In genomic region chr6:30327232-30327746, GRCh38 we compare ENCODE assay signal across 8 cellular contexts. TPM values are rescaled to one million over a fixed set of nuclear protein-coding genes. Genes with fewer than 3 reads are reported as not detected.
DNase-seq lines count a peak whose midpoint lies in the region; ATAC-seq, FAIRE-seq and TF ChIP-seq lines count a peak whose summit lies in the region.

No MANE protein-coding gene starts in this region.

- peak overlapping the region; percentile 84 to 95 for H3K4ac ChIP-seq in mesenchymal stem cell (ENCODE audit: low read depth in 1 of 2, low read length in 2 of 2)

- no peak for FAIRE-seq in A549 (lab: Jason Lieb, UNC)

- intact Hi-C loops in vagina (cut with DNase I) = no loop called here

- POLR2A ChIA-PET in A549 (lab: Yijun Ruan, JAX) = interaction anchor here (1.3 to 1.7 kb wide), 2 partner anchors 11 to 17 kb away, joined by 5 read pairs; partner anchors contain the start of gene RPP21

- peak overlapping the region in 1 of 2 experiments; percentile 37 for H3K14ac ChIP-seq in mesenchymal stem cell (ENCODE audit: low read length in 2 of 2)

- no peak overlapping the region for H2BK120ac ChIP-seq in mesenchymal stem cell (ENCODE audit: low read depth, low read length)

- peak overlapping the region; percentile 87 to 90 for H3K18ac ChIP-seq in mesenchymal stem cell (ENCODE audit: low read depth in 1 of 2, low read length in 2 of 2)

- no peak; a peak in 1 of 6 replicates for ATAC-seq in A549
- peak; percentile 1 for ATAC-seq in HG03135 (IDR thresholded peaks at IDR 0.05; ENCODE audit: unreplicated experiment)

- H3K9ac ChIP-seq in mesenchymal stem cell (ENCODE audit: low read length) = peak overlapping the region; percentile 98

- no peak for TF ChIP-seq EP300 in A549 (IDR thresholded peaks at IDR 0.05)

- peaks cover 23% of the 10 kb centered on the region for H3K36me3 Mint-ChIP-seq in brain

- peak overlapping the region in 1 of 2 experiments; percentile 29 for H3K23ac ChIP-seq in mesenchymal stem cell (ENCODE audit: low read length in 2 of 2)

- H3K9me3 ChIP-seq in A549 (no peaks in the 10 kb centered on the region), mesenchymal stem cell (ENCODE audit: control insufficient read depth, low read length) (no peaks in the 10 kb centered on the region), vagina (no peaks in the 10 kb centered on the region)

- H3K27me3 ChIP-seq in mesenchymal stem cell (ENCODE audit: control insufficient read depth in 1 of 2, insufficient read depth in 1 of 2, low read length in 2 of 2) = no peaks in the 10 kb centered on the region
- H3K27me3 ChIP-seq in vagina = no peaks in the 10 kb centered on the region

- 2% methylated on average over 12 of the region's 17 CpGs for WGBS in A549 (ENCODE audit: missing lambda C conversion rate)
- WGBS in mesenchymal stem cell = 21% methylated on average over 5 of the region's 17 CpGs

- TF ChIP-seq RAD21 in A549 (conservative IDR thresholded peaks at IDR 0.05 in 1 of 2, IDR thresholded peaks at IDR 0.05 in 1 of 2) = no peak

- TF ChIP-seq POLR2A in A549 (IDR thresholded peaks at IDR 0.05; ENCODE audit: low read length) (no peak), vagina (IDR thresholded peaks at IDR 0.05) (no peak)

- H3K4me3 ChIP-seq in A549 (peak overlapping the region; percentile 86), mesenchymal stem cell (ENCODE audit: insufficient read depth in 1 of 2, low read depth in 1 of 2, low read length in 2 of 2) (peak overlapping the region; percentile 96 to 99), vagina (peak overlapping the region; percentile 71 to 91)

- H3K79me1 ChIP-seq in mesenchymal stem cell (replicated peaks; ENCODE audit: low read length, poor library complexity, severe bottlenecking) = peaks cover 14% of the 10 kb centered on the region

- H3K36me3 ChIP-seq in mesenchymal stem cell (ENCODE audit: control insufficient read depth in 1 of 2, insufficient read depth in 2 of 2, low read depth in 1 of 2, low read length in 2 of 2) (peaks cover 13 to 32% of the 10 kb centered on the region in 2 experiments), vagina (peaks cover 0 to 30% of the 10 kb centered on the region in 2 donors)

- H2AFZ ChIP-seq in mesenchymal stem cell (ENCODE audit: low read depth, low read length) = peak overlapping the region; percentile 78

- H2BK12ac ChIP-seq in mesenchymal stem cell (ENCODE audit: low read length in 2 of 2) = peak overlapping the region in 1 of 2 experiments; percentile 8

- H3K4me2 ChIP-seq in A549 (peak overlapping the region; percentile 97), mesenchymal stem cell (ENCODE audit: low read length, poor library complexity, severe bottlenecking) (peak overlapping the region; percentile 72)

- no peak overlapping the region for H2AK5ac ChIP-seq in mesenchymal stem cell (ENCODE audit: low read length, severe bottlenecking)

- DNase-seq in A549 (ENCODE audit: low read depth in 1 of 2, low spot score in 1 of 2) = peak in 1 of 2 experiments; percentile 75
- DNase-seq in mesenchymal stem cell = no peak
- DNase-seq in vagina (ENCODE audit: extremely low spot score in 2 of 2) = no peak
- DNase-seq in NCI-H2081 (lab: John Stamatoyannopoulos, UW) = no peak
- DNase-seq in hippocampal formation (lab: John Stamatoyannopoulos, UW) = no peak
- DNase-seq in HCEC 1CT = no peak

- peaks cover 6% of the 10 kb centered on the region for H3K27me3 Mint-ChIP-seq in brain

- H3K27ac ChIP-seq in A549 (peak overlapping the region; percentile 99), mesenchymal stem cell (ENCODE audit: low read length, poor library complexity, severe bottlenecking) (no peak overlapping the region), vagina (peak overlapping the region; percentile 90)

- no peaks in the 10 kb centered on the region for H3K9me3 Mint-ChIP-seq in brain

- H4K8ac ChIP-seq in mesenchymal stem cell (ENCODE audit: low read length) = peak overlapping the region; percentile 96

- peak overlapping the region; percentile 92 to 99 (median 96) for H3K4me3 Mint-ChIP-seq in brain

- TF ChIP-seq CTCF in A549 (IDR thresholded peaks at IDR 0.05) (no peak), brain (conservative IDR thresholded peaks at IDR 0.05) (no peak), vagina (IDR thresholded peaks at IDR 0.05) (no peak)

- peak overlapping the region; percentile 96 to 99 (median 97) for H3K27ac Mint-ChIP-seq in brain

- CTCF ChIA-PET in A549 (lab: Yijun Ruan, JAX) = no interaction called here

- H3K4me1 Mint-ChIP-seq in brain = peaks cover 59% of the 10 kb centered on the region

- H4K91ac ChIP-seq in mesenchymal stem cell (ENCODE audit: low read length) = peak overlapping the region; percentile 78

- H2BK15ac ChIP-seq in mesenchymal stem cell (ENCODE audit: low read depth, poor library complexity, severe bottlenecking) = no peak overlapping the region

- H2BK5ac ChIP-seq in mesenchymal stem cell (ENCODE audit: low read depth, low read length, poor library complexity, severe bottlenecking) = no peak overlapping the region

- H3K4me1 ChIP-seq in A549 = peaks cover 29% of the 10 kb centered on the region
- peaks cover 9% of the 10 kb centered on the region for H3K4me1 ChIP-seq in mesenchymal stem cell (ENCODE audit: control insufficient read depth, insufficient read depth, low read depth, low read length)
- peaks cover 46% of the 10 kb centered on the region for H3K4me1 ChIP-seq in vagina

TF ChIP-seq in A549, 52 proteins besides CTCF, POLR2A, EP300 and RAD21:
- TF ChIP-seq EHF (CRISPR knock-in tag; IDR thresholded peaks at IDR 0.05) (no peak), HMGXB4 (CRISPR knock-in tag; IDR thresholded peaks at IDR 0.05; ENCODE audit: borderline replicate concordance) (no peak), PHF8 (IDR thresholded peaks at IDR 0.05; ENCODE audit: borderline replicate concordance, low read depth) (0 out of 2 replicates have a peak, but pooled peaks have one; percentile 7)

RNA-seq across cellular contexts. Expression of gene TRIM39, which starts 0.6 kb away (rescaled TPM):
- polyA plus RNA-seq in A549 (2011; rRNA removed) = 5.3 and 7.1 TPM in 2 replicates
- 3.9 and 4.1 TPM in 2 replicates for polyA plus RNA-seq in A549 (2012; cell fraction: cytosol; rRNA removed)
- 7.7 and 11.0 TPM in 2 replicates for polyA plus RNA-seq in A549 (2012; cell fraction: nucleus; rRNA removed)
- polyA plus RNA-seq in A549 (2017; fragmentation: RNase III; extraction: RNeasy Plus Mini Kit Qiagen cat#74134 plus additional on column Dnase treatment) = 7.1 to 9.1 TPM (median 8.1 TPM) in 3 replicates
- 7.9 and 8.9 TPM in 2 replicates for polyA minus RNA-seq in A549 (2011; rRNA and poly(A)+ RNA removed)
- polyA plus RNA-seq in brain (ENCODE audit: insufficient read depth, low read depth, low replicate concordance) = 13.8 TPM
- polyA plus RNA-seq in mesenchymal stem cell (2013, experiment 1 of 2) = 8.8 TPM
- 7.4 TPM for polyA plus RNA-seq in mesenchymal stem cell (2013, experiment 2 of 2)
- total RNA-seq in vagina = 10.1 TPM

RNA-seq across cellular contexts. Expression of gene RPP21, which starts 17.7 kb away (rescaled TPM):
- polyA plus RNA-seq in A549 (2011; rRNA removed) = 33.6 and 37.4 TPM in 2 replicates
- 170 and 176 TPM in 2 replicates for polyA plus RNA-seq in A549 (2012; cell fraction: cytosol; rRNA removed)
- polyA plus RNA-seq in A549 (2012; cell fraction: nucleus; rRNA removed) = 162 and 212 TPM in 2 replicates
- 54.8 to 59.5 TPM (median 58.4 TPM) in 3 replicates for polyA plus RNA-seq in A549 (2017; fragmentation: RNase III; extraction: RNeasy Plus Mini Kit Qiagen cat#74134 plus additional on column Dnase treatment)
- 6.5 and 11.0 TPM in 2 replicates for polyA minus RNA-seq in A549 (2011; rRNA and poly(A)+ RNA removed)
- polyA plus RNA-seq in brain (ENCODE audit: insufficient read depth, low read depth, low replicate concordance) = 135 TPM
- polyA plus RNA-seq in mesenchymal stem cell (2013, experiment 1 of 2) = 83.5 TPM
- 77.7 TPM for polyA plus RNA-seq in mesenchymal stem cell (2013, experiment 2 of 2)
- 152 TPM for total RNA-seq in vagina
